ENCODE assay signal across 13 cellular contexts in the genomic region with DNA sequence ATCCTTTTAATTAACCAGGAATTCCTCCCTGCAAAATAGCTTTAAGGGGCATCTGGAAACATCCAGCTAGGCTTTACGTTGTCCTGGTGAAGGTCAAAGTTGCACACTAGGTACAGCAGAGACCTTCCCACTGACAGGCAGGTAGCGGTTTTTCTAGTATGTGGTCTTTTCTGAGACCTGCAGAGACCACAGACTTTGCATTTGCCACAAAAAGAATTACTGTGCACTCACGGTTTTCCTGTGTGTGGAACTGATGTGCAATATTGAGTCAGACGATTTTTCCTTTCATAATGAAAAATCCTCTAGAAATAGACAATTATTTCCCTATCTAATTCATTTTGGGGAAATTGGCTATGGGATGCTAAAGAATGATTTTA.
DNase-seq lines count a peak whose midpoint lies in the region; ATAC-seq and TF ChIP-seq lines count a peak whose summit lies in the region.
"Had no signal": no experiment of that assay in that cellular context is flagged by ENCODE, and none has a peak within 500 bp of the region (broad histone marks: within the 10 kb centered on the region; RNA-seq: fewer than 3 reads in every experiment).

No MANE protein-coding gene starts in this region.

- ATAC-seq in GM18867 (IDR thresholded peaks at IDR 0.05; ENCODE audit: unreplicated experiment) (peak; percentile 96), GM21423 (IDR thresholded peaks at IDR 0.05; ENCODE audit: unreplicated experiment) (peak; percentile 99), HG03025 (IDR thresholded peaks at IDR 0.05; ENCODE audit: low FRiP score, unreplicated experiment) (peak; percentile 87), body of pancreas (no peak), sciatic nerve (no peak)

- DNase-seq in Jurkat, Clone E6-1 (ENCODE audit: low read depth, low spot score), result peak; percentile 15
- DNase-seq in activated gamma-delta T cell treated with Interleukin-2 at 50 U/mL for 16 hours (no peak), ecto neural progenitor cell (ENCODE audit: low spot score) (no peak), body of pancreas (no peak), sciatic nerve (ENCODE audit: low spot score) (no peak)
- DNase-seq: CD4-positive, alpha-beta T cell; dermis blood vessel endothelial cell; foreskin melanocyte; stimulated activated naive B cell treated with anti-CD40 and anti-IgM and Interleukin-4, amounts not matched to agents 10 μg/mL and 1 μg/mL and 100 μg/mL, for 72 hours; T-helper 9 cell had no signal

- no peak for TF ChIP-seq CTCF in body of pancreas (IDR thresholded peaks at IDR 0.05)

- H3K9me3 ChIP-seq in body of pancreas, result no peaks in the 10 kb centered on the region

- H3K27ac ChIP-seq in body of pancreas, result no peak overlapping the region

- TF ChIP-seq POLR2A in body of pancreas (IDR thresholded peaks at IDR 0.05), result no peak

- H3K27me3 ChIP-seq in body of pancreas, result no peaks in the 10 kb centered on the region

- H3K36me3 ChIP-seq in body of pancreas (replicated peaks in 1 of 2; ENCODE audit: insufficient read depth in 1 of 2, low read depth in 2 of 2), result no peaks in the 10 kb centered on the region

- H3K4me3 ChIP-seq in Jurkat, Clone E6-1 (ENCODE audit: low read length), result no peak overlapping the region
- no peak overlapping the region for H3K4me3 ChIP-seq in body of pancreas

- WGBS in body of pancreas, 2 donors, result 69 to 81% methylated on average over 4 of the region's 4 CpGs

- intact Hi-C loops in body of pancreas (cut with DNase I) (no loop called here), sciatic nerve (cut with DNase I) (no loop called here)

- H3K4me1 ChIP-seq in body of pancreas, result peaks cover 19% of the 10 kb centered on the region

Comparison
In these comparisons a context has a peak if more than half of its experiments do, and no peak if none do; other contexts are left out.
1. ATAC-seq: peak in GM18867 (single experiment), GM21423 (single experiment) and HG03025 (single experiment); none in body of pancreas (single experiment) and sciatic nerve (single experiment).